In genomic region chr5:4924581-4924980, GRCh38 we compare ENCODE assay signal across 15 cellular contexts.
"Had no signal": no experiment of that assay in that cellular context is flagged by ENCODE, and none has a peak within 500 bp of the region (broad histone marks: within the 10 kb centered on the region; RNA-seq: fewer than 3 reads in every experiment).

No MANE protein-coding gene starts in this region.

- H3K27me3 ChIP-seq: cardiac muscle cell, stomach, testis had no signal

- ATAC-seq: esophagus mucosa, left colon had no signal

- H3K36me3 ChIP-seq: cardiac muscle cell, stomach had no signal

- DNase-seq: activated CD4-positive, alpha-beta T cell treated with anti-CD3 and anti-CD28 coated beads, Interleukin-2, amount 10 ng/mL, durations not matched to agents 7 days and 5 days; activated CD8-positive, alpha-beta memory T cell treated with anti-CD3 and anti-CD28 coated beads for 24 hours; activated naive CD4-positive, alpha-beta T cell; activated naive CD8-positive, alpha-beta T cell treated with anti-CD3 and anti-CD28 coated beads, Interleukin-2, amount 10 ng/mL, durations not matched to agents 7 days and 5 days; foreskin fibroblast; glutamatergic neuron; left colon; midbrain; stimulated activated CD4-positive, alpha-beta T cell treated with anti-CD3 and anti-CD28 coated beads, Interleukin-12 subunit alpha, Interleukin-12 subunit beta, amount 100 ng/mL, for 4 hours; stimulated activated CD4-positive, alpha-beta T cell treated with anti-CD3 and anti-CD28 coated beads, Interleukin-2, amount 100 ng/mL, for 24 hours; stomach; testis had no signal

- H3K4me3 ChIP-seq: cardiac muscle cell, lung, stomach, testis had no signal

- H3K27ac ChIP-seq: cardiac muscle cell, stomach, testis had no signal

- H3K9me3 ChIP-seq: stomach, testis had no signal

- H3K4me1 ChIP-seq: stomach, testis had no signal
